ENCODE assay signal across 8 cellular contexts in genomic region chr10:31928531-31929259, GRCh38. TPM values are rescaled to one million over a fixed set of nuclear protein-coding genes. Genes with fewer than 3 reads are reported as not detected.
DNase-seq lines count a peak whose midpoint lies in the region; ATAC-seq and TF ChIP-seq lines count a peak whose summit lies in the region.

TSS of gene ARHGAP12 (minus strand) at chr10:31928831. CDS start at chr10:31908855, 19,976 bp downstream.

- H3K36me3 ChIP-seq in DOHH2 (ENCODE audit: control insufficient read depth, low read length) (no peaks in the 10 kb centered on the region), SJCRH30 (no peaks in the 10 kb centered on the region)

- no peaks in the 10 kb centered on the region for H3K27me3 ChIP-seq in DOHH2 (ENCODE audit: control insufficient read depth, low read length)
- H3K27me3 ChIP-seq in SJCRH30 = no peaks in the 10 kb centered on the region

- peaks cover 5% of the 10 kb centered on the region; the same call in 1 of the 2 replicates for H3F3A ChIP-seq in DOHH2 (ENCODE audit: control insufficient read depth, insufficient read depth)

- DNase-seq in SJCRH30 = peak; percentile 92
- peak; percentile 85 for DNase-seq in activated naive CD4-positive, alpha-beta T cell treated with anti-CD3 and anti-CD28 coated beads, Interleukin-2, amount 50 U/mL, for 16 hours
- peak; percentile 78 for DNase-seq in germinal center (ENCODE audit: low spot score)
- peak in 55 of 56 donors; percentile 10 to 92 (median 80) for DNase-seq in nucleus accumbens (lab: John Stamatoyannopoulos, UW)

- peaks cover 47% of the 10 kb centered on the region for H3K79me2 ChIP-seq in DOHH2 (ENCODE audit: control insufficient read depth, low read length)

- peak; percentile 74 for ATAC-seq in GM21529 (IDR thresholded peaks at IDR 0.05; ENCODE audit: unreplicated experiment)

- H3K9me3 ChIP-seq in DOHH2 (ENCODE audit: control insufficient read depth, insufficient read depth, low read length) (no peaks in the 10 kb centered on the region), SJCRH30 (replicated peaks) (no peaks in the 10 kb centered on the region; the same call in 1 of the 2 replicates)

- no peak for TF ChIP-seq CTCF in DOHH2 (IDR thresholded peaks at IDR 0.05; ENCODE audit: low read depth, low read length, poor library complexity, severe bottlenecking)
- TF ChIP-seq CTCF in subcutaneous adipose tissue (IDR thresholded peaks at IDR 0.05; ENCODE audit: low read depth) = no peak

- H3K9me2 ChIP-seq in DOHH2 (replicated peaks; ENCODE audit: control insufficient read depth, low read length) = no peaks in the 10 kb centered on the region

- H3K4me2 ChIP-seq in DOHH2 (ENCODE audit: low read length) = peak within 1 kb of the TSS; percentile 85

- no peak for TF ChIP-seq RAD21 in Ishikawa (IDR thresholded peaks at IDR 0.05; ENCODE audit: low read depth)

- peaks cover 40% of the 10 kb centered on the region for H3K4me1 ChIP-seq in DOHH2 (ENCODE audit: control insufficient read depth, low read length)
- H3K4me1 ChIP-seq in SJCRH30 = peaks cover 10% of the 10 kb centered on the region

- H3K27ac ChIP-seq in DOHH2 (ENCODE audit: low read depth, low read length) (peak within 1 kb of the TSS; percentile 27), SJCRH30 (peak within 1 kb of the TSS; percentile 63)

- 0 out of 2 replicates have a peak, but pooled peaks cover 10% of the 10 kb centered on the region for H4K20me1 ChIP-seq in DOHH2 (ENCODE audit: control insufficient read depth, insufficient read depth, low read depth, low read length)

- H3K4me3 ChIP-seq in DOHH2 (ENCODE audit: low read length) (peak within 1 kb of the TSS; percentile 90), SJCRH30 (peak within 1 kb of the TSS; percentile 98)

- TF ChIP-seq EP300 in Ishikawa (IDR thresholded peaks at IDR 0.05; ENCODE audit: borderline replicate concordance) = 0 out of 2 replicates have a peak, but pooled peaks have one; percentile 6

TF ChIP-seq in Ishikawa, 13 proteins besides CTCF, POLR2A, EP300 and RAD21:
- no peak; the same call in 1 of the 2 replicates for TF ChIP-seq CREB1 (IDR thresholded peaks at IDR 0.05; ENCODE audit: low read depth)
- TF ChIP-seq REST (IDR thresholded peaks at IDR 0.05; ENCODE audit: low read depth) = no peak
- TF ChIP-seq TEAD4 (IDR thresholded peaks at IDR 0.05) = no peak
- no peak for TF ChIP-seq CEBPB (IDR thresholded peaks at IDR 0.05)
- peak; percentile 12; the same call in 1 of the 2 replicates for TF ChIP-seq MAX (IDR thresholded peaks at IDR 0.05)
- TF ChIP-seq EGR1 (IDR thresholded peaks at IDR 0.05) = peak; percentile 92
- TF ChIP-seq USF1 (IDR thresholded peaks at IDR 0.05) = peak; percentile 97
- peak; percentile 25; the same call in 1 of the 2 replicates for TF ChIP-seq TCF12 (IDR thresholded peaks at IDR 0.05; ENCODE audit: low read depth)
- peak; percentile 52 for TF ChIP-seq TAF1 (IDR thresholded peaks at IDR 0.05; ENCODE audit: low read depth)
- TF ChIP-seq NFIC (IDR thresholded peaks at IDR 0.05) = no peak
- no peak for TF ChIP-seq YY1 (IDR thresholded peaks at IDR 0.05; ENCODE audit: low read depth)
- TF ChIP-seq FOXM1 (IDR thresholded peaks at IDR 0.05; ENCODE audit: borderline replicate concordance, low read depth) = no peak
- no peak; the same call in 1 of the 2 replicates for TF ChIP-seq ZBTB7A (IDR thresholded peaks at IDR 0.05; ENCODE audit: low read depth)

RNA-seq across cellular contexts. Expression of gene ARHGAP12, which starts in this region (rescaled TPM):
- 45.7 and 47.2 TPM in 2 replicates for total RNA-seq in SJCRH30 (2014; rRNA removed; shearing (Covaris generic))
- total RNA-seq in subcutaneous adipose tissue = 10 to 100 TPM; 32.4 to 52.9 (median 45.1) TPM

Comparison
In these comparisons a context has a peak if more than half of its experiments do, and no peak if none do; other contexts are left out.
1. Peak in every context shown above with its lines: DNase-seq, ATAC-seq, H3K4me3 ChIP-seq and H3K27ac ChIP-seq.